7 cellular contexts compared by ENCODE assay signal in the genomic region with DNA sequence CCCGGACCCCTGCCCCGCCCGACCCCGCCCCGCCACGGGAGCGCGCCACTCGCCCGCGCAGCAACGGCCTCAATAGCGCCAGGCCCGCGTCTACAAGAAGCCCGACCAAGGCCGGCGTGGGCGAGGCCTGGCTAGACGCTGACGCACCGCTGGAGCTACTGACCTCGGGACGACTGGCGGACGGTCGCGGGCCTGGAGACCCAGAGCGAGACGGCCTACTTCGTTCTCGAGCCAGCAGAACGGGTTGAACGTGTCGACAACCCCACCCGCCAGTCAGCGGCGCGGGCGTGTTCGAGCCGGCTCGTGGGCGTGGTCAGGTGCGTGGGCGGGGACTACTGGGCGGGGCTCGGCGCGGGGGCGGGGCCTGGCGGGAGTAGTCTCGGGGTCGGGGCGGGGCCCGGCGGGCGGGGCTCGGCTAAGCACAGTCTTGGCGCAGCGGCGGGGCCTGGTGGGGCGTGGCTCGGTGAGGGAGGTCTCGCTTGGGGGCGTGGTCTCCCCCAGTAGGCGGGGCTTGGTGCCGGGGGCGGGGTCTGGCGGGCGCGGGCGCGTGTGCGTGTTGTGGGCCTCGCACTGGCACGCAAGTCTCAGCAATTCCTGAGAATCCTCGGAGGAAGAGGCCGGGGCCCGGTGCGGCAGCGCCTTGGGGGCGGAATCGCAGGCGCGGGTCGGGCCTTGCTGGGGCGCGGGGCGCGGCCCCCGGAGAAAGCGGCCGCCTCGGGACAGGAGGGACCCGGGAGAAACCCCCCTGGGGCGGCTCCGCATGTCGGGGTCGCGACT. TPM values are rescaled to one million over a fixed set of nuclear protein-coding genes. Genes with fewer than 3 reads are reported as not detected.
A peak's percentile ranks its signal among the peaks of the same experiment; 100 is the strongest.
DNase-seq lines count a peak whose midpoint lies in the region; ATAC-seq and TF ChIP-seq lines count a peak whose summit lies in the region.

A gene (minus strand): TSS at position 293 of the 777 bp plus-strand sequence. CDS start 5,080 bp downstream, outside the sequence.

- peak within 1 kb of the TSS; percentile 97 to 100 (median 99) for H3K27ac Mint-ChIP-seq in brain

- H3K4me3 Mint-ChIP-seq in brain: peak within 1 kb of the TSS; percentile 96 to 100 (median 99)

- peak in 1 of 2 experiments; percentile 4 for TF ChIP-seq CTCF in brain (conservative IDR thresholded peaks at IDR 0.05)

- peak within 1 kb of the TSS; percentile 82 for H3K4me3 ChIP-seq in iPS-11a (ENCODE audit: low read depth, low read length)
- H3K4me3 ChIP-seq in skeletal muscle cell (ENCODE audit: low read depth, low read length): peak within 1 kb of the TSS; percentile 79

- DNase-seq in NCI-H2107 treated with DMSO at 0.1 percent for 48 hours (lab: John Stamatoyannopoulos, UW; ENCODE audit: unreplicated experiment) (peak; percentile 56), UCSD-AML1 (lab: John Stamatoyannopoulos, UW; ENCODE audit: unreplicated experiment) (peak; percentile 97), skeletal muscle cell (ENCODE audit: low read depth) (peak; percentile 80)

- H3K9me3 Mint-ChIP-seq in brain: no peaks in the 10 kb centered on the region

- peaks cover 28% of the 10 kb centered on the region for H3K4me1 Mint-ChIP-seq in brain

- peak; percentile 38 for ATAC-seq in HG03064 (IDR thresholded peaks at IDR 0.05; ENCODE audit: low read depth, unreplicated experiment)

- peak; percentile 63 for TF ChIP-seq POLR2A in GM18526 (IDR thresholded peaks at IDR 0.05; ENCODE audit: extremely low read depth, insufficient read length)

- peaks cover 4% of the 10 kb centered on the region for H3K27me3 Mint-ChIP-seq in brain

- H3K36me3 Mint-ChIP-seq in brain: peaks cover 27% of the 10 kb centered on the region

RNA-seq across cellular contexts. Expression of the gene that starts here (rescaled TPM):
- polyA plus RNA-seq in brain (ENCODE audit: insufficient read depth, low read depth, low replicate concordance): 142 TPM

Comparison
In these comparisons a context has a peak if more than half of its experiments do, and no peak if none do; other contexts are left out.
1. Peak in every context shown above with its lines: DNase-seq, ATAC-seq and H3K4me3 ChIP-seq.